In the genomic region with DNA sequence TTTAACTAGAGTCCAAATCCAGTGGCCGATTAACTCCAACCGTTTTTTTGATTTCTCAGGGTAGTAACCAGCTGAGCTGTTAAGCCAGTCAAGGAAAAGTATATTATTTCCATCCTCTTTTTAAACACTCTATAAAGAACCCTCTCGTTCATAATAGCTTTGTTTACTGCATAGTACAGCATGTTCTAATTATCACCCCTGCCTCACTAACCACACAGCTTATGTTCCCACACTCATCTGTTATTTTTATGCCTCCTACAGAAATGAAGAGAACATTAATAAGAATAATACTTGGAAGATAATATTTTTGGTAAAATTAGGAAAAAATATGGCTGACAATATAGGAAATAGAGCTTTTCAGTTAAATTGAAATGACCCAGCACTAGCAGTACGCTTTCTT, we compare ENCODE assay signal across 31 cellular contexts.
"Had no signal": no experiment of that assay in that cellular context is flagged by ENCODE, and none has a peak within 500 bp of the region (broad histone marks: within the 10 kb centered on the region; RNA-seq: fewer than 3 reads in every experiment).

No MANE protein-coding gene starts in this region.

- H3K9me3 ChIP-seq: gastrocnemius medialis, ovary, prostate gland, stomach, thyroid gland, upper lobe of left lung, vagina had no signal

- H3K27ac Mint-ChIP-seq: activated naive CD4-positive, alpha-beta T cell treated with anti-CD3 and anti-CD28 coated beads, Interleukin-2, amount 10 ng/mL, durations not matched to agents 7 days and 5 days; activated naive CD8-positive, alpha-beta T cell treated with anti-CD3 and anti-CD28 coated beads, Interleukin-2, amount 10 ng/mL, durations not matched to agents 7 days and 5 days; effector memory CD8-positive, alpha-beta T cell; mesothelial cell of epicardium; stimulated activated naive B cell treated with anti-CD40 and anti-IgM and Interleukin-4, amounts not matched to agents 10 μg/mL and 1 μg/mL and 100 μg/mL, for 72 hours; T-helper 17 cell had no signal

- H3K27ac ChIP-seq: brain microvascular endothelial cell, gastrocnemius medialis, ovary, prostate gland, stomach, thyroid gland, upper lobe of left lung, vagina, WERI-Rb-1 had no signal

- H3K36me3 Mint-ChIP-seq: activated naive CD4-positive, alpha-beta T cell treated with anti-CD3 and anti-CD28 coated beads, Interleukin-2, amount 10 ng/mL, durations not matched to agents 7 days and 5 days; activated naive CD8-positive, alpha-beta T cell treated with anti-CD3 and anti-CD28 coated beads, Interleukin-2, amount 10 ng/mL, durations not matched to agents 7 days and 5 days; mesothelial cell of epicardium; naive B cell; stimulated activated naive B cell treated with anti-CD40 and anti-IgM and Interleukin-4, amounts not matched to agents 10 μg/mL and 1 μg/mL and 100 μg/mL, for 72 hours had no signal

- DNase-seq: activated CD4-positive, alpha-beta T cell treated with anti-CD3 and anti-CD28 coated beads for 48 hours; activated CD4-positive, alpha-beta T cell treated with anti-CD3 and anti-CD28 coated beads, Interleukin-2, amount 50 U/mL, for 48 hours; activated CD8-positive, alpha-beta memory T cell treated with anti-CD3 and anti-CD28 coated beads, Interleukin-2, amount 50 U/mL, for 4 hours; activated gamma-delta T cell; activated naive CD4-positive, alpha-beta T cell treated with anti-CD3 and anti-CD28 coated beads, Interleukin-2, amount 10 ng/mL, durations not matched to agents 7 days and 5 days; activated naive CD8-positive, alpha-beta T cell treated with anti-CD3 and anti-CD28 coated beads, Interleukin-2, amount 10 ng/mL, durations not matched to agents 7 days and 5 days; activated T-cell treated with anti-CD3 and anti-CD28 coated beads, Interleukin-2, amount 50 U/mL, for 1 hour; amniotic stem cell; brain microvascular endothelial cell; cortex of kidney; effector memory CD8-positive, alpha-beta T cell; gastrocnemius medialis; glutamatergic neuron; left colon; mammary epithelial cell; naive B cell; ovary; retina; small intestine; stimulated activated naive B cell treated with anti-CD40 and anti-IgM and Interleukin-4, amounts not matched to agents 10 μg/mL and 1 μg/mL and 100 μg/mL, for 72 hours; stomach; T-helper 17 cell; T1000; thyroid gland; upper lobe of left lung; WERI-Rb-1 had no signal

- H3K4me1 Mint-ChIP-seq: activated naive CD4-positive, alpha-beta T cell treated with anti-CD3 and anti-CD28 coated beads, Interleukin-2, amount 10 ng/mL, durations not matched to agents 7 days and 5 days; activated naive CD8-positive, alpha-beta T cell treated with anti-CD3 and anti-CD28 coated beads, Interleukin-2, amount 10 ng/mL, durations not matched to agents 7 days and 5 days; naive B cell; T-helper 17 cell had no signal

- ATAC-seq: activated CD4-positive, CD25-positive, alpha-beta regulatory T cell treated with anti-CD3 and anti-CD28 coated beads, Interleukin-2, amount 50 U/mL, for 24 hours; effector memory CD8-positive, alpha-beta T cell; gastrocnemius medialis; left colon; sciatic nerve; stimulated activated naive B cell treated with anti-CD40 and anti-IgM and Interleukin-4, amounts not matched to agents 10 μg/mL and 1 μg/mL and 100 μg/mL, for 72 hours; T-helper 17 cell had no signal

- H3K36me3 ChIP-seq: brain microvascular endothelial cell, gastrocnemius medialis, ovary, prostate gland, stomach, thyroid gland, upper lobe of left lung, vagina, WERI-Rb-1 had no signal

- H3K4me3 Mint-ChIP-seq: activated naive CD4-positive, alpha-beta T cell treated with anti-CD3 and anti-CD28 coated beads, Interleukin-2, amount 10 ng/mL, durations not matched to agents 7 days and 5 days; activated naive CD8-positive, alpha-beta T cell treated with anti-CD3 and anti-CD28 coated beads, Interleukin-2, amount 10 ng/mL, durations not matched to agents 7 days and 5 days; effector memory CD8-positive, alpha-beta T cell; mesothelial cell of epicardium; naive B cell; stimulated activated naive B cell treated with anti-CD40 and anti-IgM and Interleukin-4, amounts not matched to agents 10 μg/mL and 1 μg/mL and 100 μg/mL, for 72 hours; T-helper 17 cell had no signal

- H3K27me3 Mint-ChIP-seq: activated naive CD4-positive, alpha-beta T cell treated with anti-CD3 and anti-CD28 coated beads, Interleukin-2, amount 10 ng/mL, durations not matched to agents 7 days and 5 days; activated naive CD8-positive, alpha-beta T cell treated with anti-CD3 and anti-CD28 coated beads, Interleukin-2, amount 10 ng/mL, durations not matched to agents 7 days and 5 days; effector memory CD8-positive, alpha-beta T cell; naive B cell; stimulated activated naive B cell treated with anti-CD40 and anti-IgM and Interleukin-4, amounts not matched to agents 10 μg/mL and 1 μg/mL and 100 μg/mL, for 72 hours; T-helper 17 cell had no signal

- H3K4me3 ChIP-seq: gastrocnemius medialis, ovary, prostate gland, stomach, thyroid gland, upper lobe of left lung, vagina had no signal

- H3K4me1 ChIP-seq: gastrocnemius medialis, prostate gland, stomach, upper lobe of left lung, vagina had no signal

- H3K27me3 ChIP-seq: brain microvascular endothelial cell, gastrocnemius medialis, ovary, stomach, thyroid gland, upper lobe of left lung, vagina had no signal

- H3K9me3 Mint-ChIP-seq: mesothelial cell of epicardium had no signal
